8 cellular contexts compared by ENCODE assay signal in genomic region chr1:224700915-224701531, GRCh38.
DNase-seq lines count a peak whose midpoint lies in the region; ATAC-seq, FAIRE-seq and TF ChIP-seq lines count a peak whose summit lies in the region.

No MANE protein-coding gene starts in this region.

- H3K36me3 Mint-ChIP-seq in CD4-positive, alpha-beta memory T cell = no peaks in the 10 kb centered on the region

- H3K27me3 Mint-ChIP-seq in CD4-positive, alpha-beta memory T cell = peaks cover 1 to 2% of the 10 kb centered on the region in 2 donors

- H3K4me3 ChIP-seq in HL-60 (replicated peaks; ENCODE audit: insufficient read depth, low read length) (no peak overlapping the region), bronchial epithelial cell (ENCODE audit: low read depth, low read length) (no peak overlapping the region), left lung (no peak overlapping the region)
- H3K4me3 ChIP-seq in CD4-positive, alpha-beta memory T cell (ENCODE audit: low read length in 2 of 2) = no peak overlapping the region

- H3K4me3 Mint-ChIP-seq in CD4-positive, alpha-beta memory T cell = no peak overlapping the region

- FAIRE-seq in bronchial epithelial cell (lab: Jason Lieb, UNC) = no peak

- H3K36me3 ChIP-seq in bronchial epithelial cell (ENCODE audit: control insufficient read depth, insufficient read depth, low read length) (no peaks in the 10 kb centered on the region), left lung (no peaks in the 10 kb centered on the region)
- H3K36me3 ChIP-seq in CD4-positive, alpha-beta memory T cell (ENCODE audit: insufficient read depth, low read length) = no peaks in the 10 kb centered on the region

- H3K4me1 ChIP-seq in left lung = no peaks in the 10 kb centered on the region
- no peaks in the 10 kb centered on the region for H3K4me1 ChIP-seq in CD4-positive, alpha-beta memory T cell (ENCODE audit: insufficient read depth, low read length)

- H3K27ac Mint-ChIP-seq in CD4-positive, alpha-beta memory T cell = no peak overlapping the region

- DNase-seq in 8988T (peak; percentile 35), HL-60 (ENCODE audit: low read depth in 1 of 2, low spot score in 1 of 2) (peak; percentile 24 to 25), bronchial epithelial cell (ENCODE audit: low read depth) (no peak), RWPE1 (ENCODE audit: low spot score) (no peak), NCI-H524 treated with DMSO at 0.1 percent for 48 hours (lab: John Stamatoyannopoulos, UW) (no peak), left lung (no peak)
- DNase-seq in CD4-positive, alpha-beta memory T cell = no peak

- H3K9me3 Mint-ChIP-seq in CD4-positive, alpha-beta memory T cell = no peaks in the 10 kb centered on the region

- ATAC-seq in GM18498 (IDR thresholded peaks at IDR 0.05; ENCODE audit: unreplicated experiment) (peak; percentile 74), left lung (no peak)

- intact Hi-C loops in left lung (cut with DNase I) = no loop called here
- intact Hi-C loops in CD4-positive, alpha-beta memory T cell (cut with micrococcal nuclease) = no loop called here

- CTCF ChIA-PET in RWPE1 (lab: Yijun Ruan, JAX) = interaction anchor here (0.6 kb wide), 1 partner anchor 224 kb away, joined by 7 read pairs; no protein-coding TSS in a partner anchor
- CTCF ChIA-PET in CD4-positive, alpha-beta memory T cell (lab: Charles Lee; ENCODE audit: partially characterized antibody) = interaction anchor here (0.6 to 1.2 kb wide), 3 partner anchors 19 to 205 kb away, joined by 3 to 4 read pairs (median 3); no protein-coding TSS in a partner anchor

- TF ChIP-seq CTCF in HL-60 (IDR thresholded peaks at IDR 0.05; ENCODE audit: insufficient read depth, low read length) (peak; percentile 20), bronchial epithelial cell (IDR thresholded peaks at IDR 0.05; ENCODE audit: insufficient read depth, low read length, severe bottlenecking) (peak; percentile 40), RWPE1 (conservative IDR thresholded peaks at IDR 0.05; ENCODE audit: low read depth) (no peak), left lung (IDR thresholded peaks at IDR 0.05) (no peak)

- POLR2A ChIA-PET in RWPE1 (lab: Yijun Ruan, JAX; ENCODE audit: low non-redundant PET) = no interaction called here
- POLR2A ChIA-PET in CD4-positive, alpha-beta memory T cell (lab: Charles Lee; ENCODE audit: partially characterized antibody) = no interaction called here

- H3K27me3 ChIP-seq in HL-60 (ENCODE audit: insufficient read depth, poor library complexity, severe bottlenecking) (no peaks in the 10 kb centered on the region), bronchial epithelial cell (ENCODE audit: control insufficient read depth, insufficient read depth, low read length) (no peaks in the 10 kb centered on the region), left lung (no peaks in the 10 kb centered on the region)
- H3K27me3 ChIP-seq in CD4-positive, alpha-beta memory T cell (ENCODE audit: insufficient read depth, low read length) = no peaks in the 10 kb centered on the region

- no peaks in the 10 kb centered on the region for H3K4me1 Mint-ChIP-seq in CD4-positive, alpha-beta memory T cell

- H3K27ac ChIP-seq in HL-60 (replicated peaks) (no peak overlapping the region), RWPE1 (no peak overlapping the region), left lung (no peak overlapping the region)
- H3K27ac ChIP-seq in CD4-positive, alpha-beta memory T cell (ENCODE audit: low read depth, low read length) = no peak overlapping the region

- no peaks in the 10 kb centered on the region for H3K9me3 ChIP-seq in left lung
- H3K9me3 ChIP-seq in CD4-positive, alpha-beta memory T cell (ENCODE audit: control insufficient read depth in 1 of 2, low read length in 2 of 2) = no peaks in the 10 kb centered on the region

Comparison
In these comparisons a context has a peak if more than half of its experiments do, and no peak if none do; other contexts are left out.
1. DNase-seq: peak in 8988T (single experiment) and HL-60 (2 of 2); none in bronchial epithelial cell (single experiment), RWPE1 (single experiment), NCI-H524 treated with DMSO at 0.1 percent for 48 hours (single experiment), left lung (0 of 2) and CD4-positive, alpha-beta memory T cell (0 of 5).
2. CTCF ChIP-seq: peak in HL-60 (single experiment) and bronchial epithelial cell (single experiment); none in RWPE1 (single experiment) and left lung (0 of 2).